ENCODE assay signal across 9 cellular contexts in the genomic region with DNA sequence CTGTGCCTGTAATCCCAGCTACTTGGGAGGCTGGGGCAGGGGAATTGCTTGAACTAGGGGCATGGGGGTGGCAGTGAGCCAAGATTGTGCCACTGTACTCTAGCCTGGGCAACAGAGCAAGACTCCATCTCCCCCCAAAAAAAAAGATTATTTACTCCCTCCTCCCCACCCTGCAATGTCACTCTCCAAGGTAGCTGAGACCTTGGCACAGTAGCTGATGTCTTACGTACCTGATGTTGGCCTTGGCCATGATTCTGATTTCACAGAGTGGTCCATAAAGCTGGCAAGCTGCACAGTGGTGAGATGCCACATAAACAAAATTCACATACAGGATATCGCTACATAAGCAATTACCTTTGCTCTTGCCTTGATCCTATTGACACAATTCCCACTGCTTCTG.
"Had no signal": no experiment of that assay in that cellular context is flagged by ENCODE, and none has a peak within 500 bp of the region (broad histone marks: within the 10 kb centered on the region; RNA-seq: fewer than 3 reads in every experiment).

No MANE protein-coding gene starts in this region.

- H3K9me3 Mint-ChIP-seq: HFFc6 had no signal

- H3K27ac Mint-ChIP-seq: HFFc6 had no signal

- H3K9ac ChIP-seq: GM23248 had no signal

- H3K4me3 ChIP-seq: GM23248, HAP-1 had no signal

- ATAC-seq: HCT116 had no signal

- H3K27ac ChIP-seq: GM23248 had no signal

- H2AFZ ChIP-seq: GM23248 had no signal

- H3K36me3 ChIP-seq: HAP-1 had no signal

- FAIRE-seq: H54 had no signal

- DNase-seq: GM23248, GOT3, H7, H9, HCEC 1CT, HFFc6 had no signal

- H3K4me1 ChIP-seq: HAP-1 had no signal

- H3K4me3 Mint-ChIP-seq: H9, HFFc6 had no signal

- H3K9me3 ChIP-seq: HAP-1 had no signal
